ENCODE assay signal across 17 cellular contexts in genomic region chr14:20386276-20386855, GRCh38. TPM values are rescaled to one million over a fixed set of nuclear protein-coding genes. Genes with fewer than 3 reads are reported as not detected.
DNase-seq lines count a peak whose midpoint lies in the region; ATAC-seq and TF ChIP-seq lines count a peak whose summit lies in the region.
"Had no signal": no experiment of that assay in that cellular context is flagged by ENCODE, and none has a peak within 500 bp of the region (broad histone marks: within the 10 kb centered on the region; RNA-seq: fewer than 3 reads in every experiment).

No MANE protein-coding gene starts in this region.

- DNase-seq in activated effector memory CD4-positive, alpha-beta T cell treated with anti-CD3 and anti-CD28 coated beads, Interleukin-2, amount 50 U/mL, for 16 hours = peak; percentile 52
- DNase-seq in activated effector memory CD4-positive, alpha-beta T cell treated with Interleukin-2 at 50 U/mL for 16 hours = no peak
- peak; percentile 96 for DNase-seq in NCI-H524 treated with DMSO at 0.1 percent for 48 hours (lab: John Stamatoyannopoulos, UW)
- DNase-seq in stimulated activated naive B cell treated with anti-CD40 and anti-IgM and Interleukin-4, amounts not matched to agents 10 μg/mL and 1 μg/mL and 100 μg/mL, for 72 hours = no peak
- no peak for DNase-seq in sciatic nerve (ENCODE audit: low spot score)
- no peak for DNase-seq in H7
- DNase-seq: 8988T; AML-193; Calu3; CD4-positive, CD25-positive, alpha-beta regulatory T cell; DMS 273 treated with DMSO at 0.1 percent for 48 hours; DMS79; GM23248; H9 had no signal

- no peak overlapping the region for H3K4me3 Mint-ChIP-seq in dendritic cell treated with granulocyte-macrophage colony-stimulating factor and Interleukin-4, amounts not matched to agents 40 ng/mL and 50 ng/mL, for 4 days
- H3K4me3 Mint-ChIP-seq in stimulated activated naive B cell treated with anti-CD40 and anti-IgM and Interleukin-4, amounts not matched to agents 10 μg/mL and 1 μg/mL and 100 μg/mL, for 72 hours = no peak overlapping the region
- H3K4me3 Mint-ChIP-seq: CD4-positive, CD25-positive, alpha-beta regulatory T cell; H9 had no signal

- ATAC-seq in stimulated activated naive B cell treated with anti-CD40 and anti-IgM and Interleukin-4, amounts not matched to agents 10 μg/mL and 1 μg/mL and 100 μg/mL, for 72 hours (replicated peaks) = no peak
- ATAC-seq in sciatic nerve (no peak), SK-N-SH treated with all-trans-retinoic acid at 6 μM for 48 hours (no peak)

- peaks cover 23% of the 10 kb centered on the region for H3K4me1 Mint-ChIP-seq in dendritic cell treated with granulocyte-macrophage colony-stimulating factor and Interleukin-4, amounts not matched to agents 40 ng/mL and 50 ng/mL, for 4 days (ENCODE audit: low read depth)
- peaks cover 6 to 9% of the 10 kb centered on the region in 2 donors for H3K4me1 Mint-ChIP-seq in stimulated activated naive B cell treated with anti-CD40 and anti-IgM and Interleukin-4, amounts not matched to agents 10 μg/mL and 1 μg/mL and 100 μg/mL, for 72 hours
- H3K4me1 Mint-ChIP-seq: CD4-positive, CD25-positive, alpha-beta regulatory T cell had no signal

- peak overlapping the region; percentile 86 for H3K27ac Mint-ChIP-seq in dendritic cell treated with granulocyte-macrophage colony-stimulating factor and Interleukin-4, amounts not matched to agents 40 ng/mL and 50 ng/mL, for 4 days
- H3K27ac Mint-ChIP-seq in stimulated activated naive B cell treated with anti-CD40 and anti-IgM and Interleukin-4, amounts not matched to agents 10 μg/mL and 1 μg/mL and 100 μg/mL, for 72 hours = peak overlapping the region; percentile 65
- H3K27ac Mint-ChIP-seq: CD4-positive, CD25-positive, alpha-beta regulatory T cell; H9 had no signal

- H3K4me3 ChIP-seq in H7 (ENCODE audit: insufficient read depth, low read depth, low read length) = no peak overlapping the region
- H3K4me3 ChIP-seq: BLaER1 treated with 17β-estradiol and CSF1 and Interleukin-3, amounts not matched to agents 10 nM and 100 nM; GM23248 had no signal

- H3K9me3 Mint-ChIP-seq in dendritic cell treated with granulocyte-macrophage colony-stimulating factor and Interleukin-4, amounts not matched to agents 40 ng/mL and 50 ng/mL, for 4 days = peaks cover 7% of the 10 kb centered on the region
- no peaks in the 10 kb centered on the region for H3K9me3 Mint-ChIP-seq in stimulated activated naive B cell treated with anti-CD40 and anti-IgM and Interleukin-4, amounts not matched to agents 10 μg/mL and 1 μg/mL and 100 μg/mL, for 72 hours
- H3K9me3 Mint-ChIP-seq: CD4-positive, CD25-positive, alpha-beta regulatory T cell; H9 had no signal

- no peaks in the 10 kb centered on the region for H3K27me3 ChIP-seq in H7 (ENCODE audit: control insufficient read depth, insufficient read depth, low read length)
- H3K27me3 ChIP-seq: BLaER1 treated with 17β-estradiol and CSF1 and Interleukin-3, amounts not matched to agents 10 nM and 100 nM had no signal

- H3K36me3 Mint-ChIP-seq in dendritic cell treated with granulocyte-macrophage colony-stimulating factor and Interleukin-4, amounts not matched to agents 40 ng/mL and 50 ng/mL, for 4 days (ENCODE audit: low read depth) = peaks cover 98% of the 10 kb centered on the region
- H3K36me3 Mint-ChIP-seq in stimulated activated naive B cell treated with anti-CD40 and anti-IgM and Interleukin-4, amounts not matched to agents 10 μg/mL and 1 μg/mL and 100 μg/mL, for 72 hours = peaks cover 64 to 66% of the 10 kb centered on the region in 2 donors

- intact Hi-C loops in dendritic cell treated with granulocyte-macrophage colony-stimulating factor and Interleukin-4, amounts not matched to agents 40 ng/mL and 50 ng/mL, for 4 days (cut with micrococcal nuclease) = no loop called here
- intact Hi-C loops in sciatic nerve (cut with DNase I) = no loop called here

- no peaks in the 10 kb centered on the region for H3K27me3 Mint-ChIP-seq in dendritic cell treated with granulocyte-macrophage colony-stimulating factor and Interleukin-4, amounts not matched to agents 40 ng/mL and 50 ng/mL, for 4 days
- no peaks in the 10 kb centered on the region for H3K27me3 Mint-ChIP-seq in stimulated activated naive B cell treated with anti-CD40 and anti-IgM and Interleukin-4, amounts not matched to agents 10 μg/mL and 1 μg/mL and 100 μg/mL, for 72 hours
- H3K27me3 Mint-ChIP-seq: CD4-positive, CD25-positive, alpha-beta regulatory T cell had no signal

- peaks cover 25% of the 10 kb centered on the region for H3K36me3 ChIP-seq in H7 (replicated peaks; ENCODE audit: control insufficient read depth, insufficient read depth, low read length)

TF ChIP-seq in SK-N-SH treated with all-trans-retinoic acid at 6 μM for 48 hours, 23 proteins besides CTCF, POLR2A, EP300 and RAD21:
- TF ChIP-seq CSDC2 (CRISPR knock-in tag; IDR thresholded peaks at IDR 0.05) (no peak), SNAI2 (CRISPR knock-in tag; IDR thresholded peaks at IDR 0.05) (no peak), ISL1 (CRISPR knock-in tag; IDR thresholded peaks at IDR 0.05) (no peak), OSR1 (CRISPR knock-in tag; IDR thresholded peaks at IDR 0.05) (no peak), ZFP3 (CRISPR knock-in tag; IDR thresholded peaks at IDR 0.05) (no peak), RARB (CRISPR knock-in tag; IDR thresholded peaks at IDR 0.05) (no peak), ZC3H10 (CRISPR knock-in tag; IDR thresholded peaks at IDR 0.05) (no peak), ZFP30 (CRISPR knock-in tag; IDR thresholded peaks at IDR 0.05) (no peak), ZNF70 (CRISPR knock-in tag; IDR thresholded peaks at IDR 0.05) (no peak), TCF4 (CRISPR knock-in tag; IDR thresholded peaks at IDR 0.05; ENCODE audit: borderline replicate concordance) (no peak), TOX (CRISPR knock-in tag; IDR thresholded peaks at IDR 0.05; ENCODE audit: borderline replicate concordance) (no peak), ZNF8 (CRISPR knock-in tag; IDR thresholded peaks at IDR 0.05) (no peak), CSRNP3 (CRISPR knock-in tag; IDR thresholded peaks at IDR 0.05) (no peak), TSHZ2 (CRISPR knock-in tag; IDR thresholded peaks at IDR 0.05) (no peak), ZNF565 (CRISPR knock-in tag; conservative IDR thresholded peaks at IDR 0.05; ENCODE audit: low read depth) (no peak), ESRRG (CRISPR knock-in tag; IDR thresholded peaks at IDR 0.05) (no peak)

RNA-seq across cellular contexts. Expression of gene TEP1, which starts 26.9 kb away (rescaled TPM):
- 44.7 TPM for total RNA-seq in sciatic nerve
- 10.5 and 12.6 TPM in 2 replicates for total RNA-seq in H7 (2014; rRNA removed; shearing (Covaris generic))

RNA-seq across cellular contexts. Expression of gene PARP2, which starts 42.9 kb away (rescaled TPM):
- total RNA-seq in sciatic nerve = 23.7 TPM
- total RNA-seq in H7 (2014; rRNA removed; shearing (Covaris generic)) = 26.5 and 31.6 TPM in 2 replicates

RNA-seq across cellular contexts. Expression of gene KLHL33, which starts 49.6 kb away (rescaled TPM):
- 2.1 TPM for total RNA-seq in sciatic nerve
- 0.28 TPM in 1 of 2 replicates, not detected in the other for total RNA-seq in H7 (2014; rRNA removed; shearing (Covaris generic))
- total RNA-seq: Calu3, GM23248 had no signal

RNA-seq across cellular contexts. Expression of gene CCNB1IP1, which starts 53.3 kb away (rescaled TPM):
- total RNA-seq in sciatic nerve = 51.4 TPM
- total RNA-seq in H7 (2014; rRNA removed; shearing (Covaris generic)) = 174 and 295 TPM in 2 replicates

Comparison
In these comparisons a context has a peak if more than half of its experiments do, and no peak if none do; other contexts are left out.
1. DNase-seq: peak in activated effector memory CD4-positive, alpha-beta T cell treated with anti-CD3 and anti-CD28 coated beads, Interleukin-2, amount 50 U/mL, for 16 hours (single experiment) and NCI-H524 treated with DMSO at 0.1 percent for 48 hours (single experiment); none in activated effector memory CD4-positive, alpha-beta T cell treated with Interleukin-2 at 50 U/mL for 16 hours (single experiment), stimulated activated naive B cell treated with anti-CD40 and anti-IgM and Interleukin-4, amounts not matched to agents 10 μg/mL and 1 μg/mL and 100 μg/mL, for 72 hours (single experiment), sciatic nerve (single experiment) and H7 (single experiment).